In the genomic region with DNA sequence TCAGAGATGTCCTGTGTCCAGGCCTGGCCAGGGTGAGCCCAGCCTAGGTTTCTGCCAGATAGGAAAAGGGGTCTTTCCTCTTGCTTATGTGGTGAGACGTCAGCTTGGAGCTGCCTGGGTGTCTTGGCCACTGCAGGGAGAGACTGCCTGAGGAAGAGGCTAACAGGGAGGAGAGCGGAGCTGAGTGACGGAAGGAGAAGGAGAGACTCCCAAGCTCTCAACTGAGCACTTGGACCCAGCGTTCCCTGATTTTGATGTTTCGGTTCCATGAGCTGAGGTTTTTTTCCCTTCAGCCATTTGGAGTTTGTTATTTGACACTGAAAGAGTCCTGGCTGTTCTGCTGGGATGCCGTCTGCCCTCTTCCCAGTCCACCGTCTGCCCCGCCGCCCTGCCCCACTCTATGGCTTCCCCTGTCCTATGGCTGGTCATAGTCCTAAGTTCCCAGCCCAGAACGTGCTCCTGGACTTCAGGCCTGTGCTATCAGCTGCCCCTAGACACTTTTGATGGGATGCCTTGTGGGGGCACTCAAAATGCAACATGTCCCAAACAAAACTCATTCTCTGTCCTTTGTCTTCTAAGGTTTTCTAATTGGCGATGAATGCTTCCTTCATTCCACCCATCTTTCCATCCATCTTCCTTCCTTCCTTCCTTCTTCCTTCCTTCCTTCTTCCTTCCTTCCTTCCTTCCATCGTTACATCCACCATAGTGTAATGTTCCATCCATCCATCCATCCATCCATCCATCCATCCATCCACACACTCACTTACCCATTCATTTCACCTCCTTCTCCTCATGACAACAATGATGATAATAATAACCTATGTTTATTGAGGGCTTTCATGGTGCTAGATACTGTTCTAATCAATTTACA, we compare ENCODE assay signal across 19 cellular contexts.
"Had no signal": no experiment of that assay in that cellular context is flagged by ENCODE, and none has a peak within 500 bp of the region (broad histone marks: within the 10 kb centered on the region; RNA-seq: fewer than 3 reads in every experiment).

No MANE protein-coding gene starts in this region.

- H3K36me3 ChIP-seq: ascending aorta, breast epithelium, heart left ventricle, suprapubic skin, upper lobe of left lung had no signal

- DNase-seq: activated CD4-positive, alpha-beta memory T cell treated with anti-CD3 and anti-CD28 coated beads for 36 hours; activated CD4-positive, alpha-beta T cell treated with anti-CD3 and anti-CD28 coated beads for 36 hours; activated CD8-positive, alpha-beta memory T cell treated with anti-CD3 and anti-CD28 coated beads, Interleukin-2, amount 10 ng/mL, durations not matched to agents 7 days and 5 days; activated naive CD4-positive, alpha-beta T cell treated with anti-CD3 and anti-CD28 coated beads for 36 hours; activated naive CD8-positive, alpha-beta T cell treated with anti-CD3 and anti-CD28 coated beads, Interleukin-2, amount 50 U/mL, for 24 hours; activated T-cell treated with anti-CD3 and anti-CD28 coated beads, Interleukin-2, amount 50 U/mL, for 1 hour; dermis blood vessel endothelial cell; effector memory CD8-positive, alpha-beta T cell; T-helper 1 cell; T1000; upper lobe of left lung had no signal

- H3K4me3 ChIP-seq: ascending aorta, breast epithelium, heart left ventricle, smooth muscle cell, suprapubic skin, upper lobe of left lung had no signal

- FAIRE-seq: frontal cortex had no signal

- H3K4me2 ChIP-seq: smooth muscle cell had no signal

- H3K4me1 ChIP-seq: ascending aorta, breast epithelium, suprapubic skin, upper lobe of left lung had no signal

- ATAC-seq: activated CD4-positive, alpha-beta T cell treated with anti-CD3 and anti-CD28 coated beads for 36 hours; activated CD8-positive, alpha-beta memory T cell treated with anti-CD3 and anti-CD28 coated beads, Interleukin-2, amount 10 ng/mL, durations not matched to agents 7 days and 5 days; activated naive CD8-positive, alpha-beta T cell treated with anti-CD3 and anti-CD28 coated beads, Interleukin-2, amount 50 U/mL, for 24 hours; effector memory CD8-positive, alpha-beta T cell; left lobe of liver; naive thymus-derived CD8-positive, alpha-beta T cell had no signal

- H3K27me3 ChIP-seq: ascending aorta, breast epithelium, heart left ventricle, upper lobe of left lung had no signal

- H3K9me3 ChIP-seq: ascending aorta, breast epithelium, heart left ventricle, suprapubic skin, upper lobe of left lung had no signal

- H3K27ac ChIP-seq: ascending aorta, breast epithelium, suprapubic skin, upper lobe of left lung had no signal
